Comparison of ENCODE assay signal across 10 cellular contexts in the genomic region with DNA sequence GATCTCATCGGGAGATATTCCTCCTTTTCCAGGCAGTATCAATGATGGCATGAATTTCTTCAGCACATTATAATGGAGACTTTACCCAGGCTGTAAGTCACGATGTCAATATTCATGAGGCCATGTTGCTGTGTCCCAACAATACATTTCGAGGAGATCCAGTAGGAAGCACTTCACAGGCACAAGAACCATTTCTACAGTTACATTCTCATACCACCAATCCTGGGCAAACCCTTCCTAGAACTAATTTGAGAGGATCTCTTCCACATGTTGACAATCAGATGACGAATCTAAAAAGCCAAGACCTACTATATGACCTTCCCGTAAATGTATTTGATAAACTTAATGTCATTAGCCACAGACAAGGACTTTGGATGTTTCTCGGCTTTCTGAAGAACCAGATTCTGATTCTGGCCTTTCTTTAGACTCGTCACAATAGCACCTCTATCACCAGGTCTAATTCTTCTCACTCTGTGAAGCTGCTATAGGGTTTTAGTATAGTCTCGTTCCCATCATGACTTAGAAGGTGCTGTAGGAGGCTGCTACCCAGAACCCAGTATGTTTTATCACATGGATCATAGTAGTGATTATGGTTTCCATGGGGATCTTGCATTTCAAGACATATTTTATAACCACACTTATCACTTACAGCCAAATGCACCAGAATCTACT. TPM values are rescaled to one million over a fixed set of nuclear protein-coding genes. Genes with fewer than 3 reads are reported as not detected.
A peak's percentile ranks its signal among the peaks of the same experiment; 100 is the strongest.
DNase-seq lines count a peak whose midpoint lies in the region; FAIRE-seq and TF ChIP-seq lines count a peak whose summit lies in the region.
"Had no signal": no experiment of that assay in that cellular context is flagged by ENCODE, and none has a peak within 500 bp of the region (broad histone marks: within the 10 kb centered on the region; RNA-seq: fewer than 3 reads in every experiment).

No MANE protein-coding gene starts in this region.

- no peak for TF ChIP-seq RAD21 in H1 (IDR thresholded peaks at IDR 0.05 in 1 of 2, conservative IDR thresholded peaks at IDR 0.05 in 1 of 2; ENCODE audit: low read depth in 2 of 2, low read length in 2 of 2)

- H3K4me2 ChIP-seq in OCI-LY7 (ENCODE audit: low read length) (peak overlapping the region; percentile 99), H1 (ENCODE audit: insufficient read depth in 1 of 2, low read depth in 2 of 2, low read length in 2 of 2) (peak overlapping the region; percentile 69 to 85)

- H3K27ac Mint-ChIP-seq in progenitor cell of endocrine pancreas = peak overlapping the region; percentile 33

- no peak overlapping the region for H4K5ac ChIP-seq in H1 (ENCODE audit: insufficient read length, low read depth, low read length)

- H3K4me1 ChIP-seq in OCI-LY7 (ENCODE audit: insufficient read depth, low read length, poor library complexity, severe bottlenecking) = peaks cover 43% of the 10 kb centered on the region
- peaks cover 0 to 9% (median 3%) of the 10 kb centered on the region in 4 experiments; a peak in 4 of 7 replicates for H3K4me1 ChIP-seq in H1 (replicated peaks in 1 of 4; ENCODE audit: control insufficient read depth in 3 of 4, insufficient read depth in 4 of 4, low read length in 3 of 4)

- H3K4me3 ChIP-seq in OCI-LY7 (ENCODE audit: low read depth, low read length, poor library complexity, severe bottlenecking) (peak overlapping the region; percentile 72), H1 (ENCODE audit: extremely low read depth in 1 of 4, insufficient read depth in 2 of 4, low read depth in 3 of 4, low read length in 4 of 4) (peak overlapping the region; percentile 69 to 87 (median 76); a peak in 7 of 8 replicates)

- H3K9me2 ChIP-seq in OCI-LY7 (ENCODE audit: insufficient read depth, low read length) = no peaks in the 10 kb centered on the region

- TF ChIP-seq EP300 in H1 (IDR thresholded peaks at IDR 0.05; ENCODE audit: borderline replicate concordance in 1 of 2, low read depth in 2 of 2, low read length in 2 of 2) = no peak

- H4K20me1 ChIP-seq in OCI-LY7 (ENCODE audit: insufficient read depth, low read length) = no peaks in the 10 kb centered on the region
- no peaks in the 10 kb centered on the region for H4K20me1 ChIP-seq in H1 (replicated peaks in 1 of 2; ENCODE audit: control insufficient read depth in 1 of 2, insufficient read depth in 2 of 2, low read length in 2 of 2)

- H3K23me2 ChIP-seq in H1 (ENCODE audit: low read depth, low read length) = peaks cover 4% of the 10 kb centered on the region

- no peak overlapping the region for H2AK5ac ChIP-seq in H1 (ENCODE audit: low read depth, low read length)

- H3K79me1 ChIP-seq in H1 (ENCODE audit: low read depth, low read length) = no peaks in the 10 kb centered on the region

- no peak overlapping the region for H2BK12ac ChIP-seq in H1 (ENCODE audit: low read depth, low read length)

- H4K91ac ChIP-seq in H1 (replicated peaks; ENCODE audit: insufficient read length, low read length) = no peak overlapping the region

- H2AFZ ChIP-seq in OCI-LY7 (ENCODE audit: low read length) (peak overlapping the region; percentile 88; the same call in 1 of the 2 replicates), H1 (ENCODE audit: low read length) (0 out of 2 replicates have a peak overlapping the region, but pooled peaks have one; percentile 68)

- H4K8ac ChIP-seq in H1 (ENCODE audit: extremely low read depth, insufficient read depth, low read length) = no peak overlapping the region

- no peaks in the 10 kb centered on the region for H3K27me3 ChIP-seq in H1 (replicated peaks in 1 of 4; ENCODE audit: control insufficient read depth in 3 of 4, extremely low read depth in 1 of 4, insufficient read depth in 3 of 4, low read length in 3 of 4)

- no peak overlapping the region for H3K56ac ChIP-seq in H1 (replicated peaks; ENCODE audit: insufficient read length, low read depth, low read length)

- H3K9me3 ChIP-seq in OCI-LY7 (ENCODE audit: low read length) (peaks cover 30% of the 10 kb centered on the region), H1 (ENCODE audit: insufficient read depth in 2 of 2, low read depth in 1 of 2, low read length in 1 of 2) (peaks cover 0 to 5% of the 10 kb centered on the region in 2 experiments; a peak in 2 of 4 replicates)

- H3K27me3 Mint-ChIP-seq in progenitor cell of endocrine pancreas = no peaks in the 10 kb centered on the region

- CTCF ChIA-PET in OCI-LY7 (lab: Charles Lee; ENCODE audit: unreplicated experiment) (no interaction called here), H1 (lab: Charles Lee; ENCODE audit: partially characterized antibody) (interaction anchor here (1.5 to 2.9 kb wide), 3 partner anchors 10 to 100 kb away, joined by 3 to 15 read pairs (median 6); no protein-coding TSS in a partner anchor), HEK293T (lab: Yijun Ruan, JAX) (no interaction called here)

- POLR2A ChIA-PET in OCI-LY7 (lab: Charles Lee) (interaction anchor here (1.0 to 3.5 kb wide), 9 partner anchors 11 to 106 kb away, joined by 3 to 20 read pairs (median 5); a partner anchor contains a TSS), H1 (lab: Charles Lee; ENCODE audit: partially characterized antibody) (interaction anchor here (0.8 to 1.7 kb wide), 7 partner anchors 9 to 158 kb away, joined by 3 to 10 read pairs (median 4); a partner anchor contains a TSS), HEK293T (lab: Yijun Ruan, JAX) (interaction anchor here (1.2 to 1.3 kb wide), 4 partner anchors 44 to 99 kb away, joined by 3 to 8 read pairs (median 4); no protein-coding TSS in a partner anchor)

- H2BK15ac ChIP-seq in H1 (ENCODE audit: low read length) = no peak overlapping the region

- no peak overlapping the region for H2BK120ac ChIP-seq in H1 (replicated peaks; ENCODE audit: low read depth, low read length)

- no peak overlapping the region for H2BK5ac ChIP-seq in H1 (ENCODE audit: low read depth, low read length)

- peaks cover 6% of the 10 kb centered on the region for H3K4me1 Mint-ChIP-seq in progenitor cell of endocrine pancreas (ENCODE audit: low read depth)

- H3K36me3 ChIP-seq in OCI-LY7 (ENCODE audit: insufficient read depth, low read length) (peaks cover 19% of the 10 kb centered on the region), H1 (ENCODE audit: control insufficient read depth in 2 of 4, insufficient read depth in 4 of 4, low read length in 3 of 4) (no peaks in the 10 kb centered on the region; a peak in 2 of 8 replicates)

- no peak overlapping the region for H2BK20ac ChIP-seq in H1 (ENCODE audit: low read length)

- FAIRE-seq in H1 (lab: Jason Lieb, UNC) = peak; percentile 71
- FAIRE-seq: A204.1 had no signal

- H3K4me3 Mint-ChIP-seq in progenitor cell of endocrine pancreas (ENCODE audit: low read depth) = peak overlapping the region; percentile 74

- peak overlapping the region in 1 of 4 experiments; percentile 87; a peak in 1 of 7 replicates for H3K9ac ChIP-seq in H1 (replicated peaks in 1 of 4; ENCODE audit: extremely low read depth in 1 of 4, low read depth in 3 of 4, low read length in 3 of 4)

- no peaks in the 10 kb centered on the region for H3K79me2 ChIP-seq in OCI-LY7 (ENCODE audit: insufficient read depth, low read depth, low read length)
- no peaks in the 10 kb centered on the region for H3K79me2 ChIP-seq in H1 (ENCODE audit: control insufficient read depth in 1 of 2, insufficient read depth in 2 of 2, low read length in 2 of 2)

- TF ChIP-seq CTCF in OCI-LY7 (conservative IDR thresholded peaks at IDR 0.05; ENCODE audit: low read length) (no peak), H1 (IDR thresholded peaks at IDR 0.05; ENCODE audit: control extremely low read depth in 1 of 3, insufficient read depth in 1 of 3, low read depth in 1 of 3, low read length in 3 of 3) (no peak), progenitor cell of endocrine pancreas (IDR thresholded peaks at IDR 0.05; ENCODE audit: unreplicated experiment) (no peak)

- intact Hi-C loops in OCI-LY7 (cut with micrococcal nuclease; ENCODE audit: unreplicated experiment) = loop anchor here (2.0 kb wide), 2 partner anchors 40 to 102 kb away; a partner anchor contains a TSS

- BruUV-seq in OCI-LY7 (replicated peaks; lab: Mats Ljungman, UMichigan) = no TSS peak

- no peak overlapping the region for H3K23ac ChIP-seq in H1 (ENCODE audit: insufficient read length)

- 87% methylated on average over 8 of the region's 8 CpGs; no CpG with 5 or more reads in 1 of the 2 experiments for WGBS in H1 (ENCODE audit: extremely low coverage in 1 of 2, insufficient coverage in 1 of 2, insufficient read length in 1 of 2, insufficient replicate concordance in 2 of 2, low coverage in 1 of 2, low lambda C conversion rate in 2 of 2, missing lambda C conversion rate in 1 of 2), 2 experiments

- peaks cover 29% of the 10 kb centered on the region for H3K36me3 Mint-ChIP-seq in progenitor cell of endocrine pancreas (ENCODE audit: insufficient read depth)

- peak overlapping the region; percentile 16 for H3K27ac ChIP-seq in OCI-LY7 (ENCODE audit: low read depth, low read length, poor library complexity, severe bottlenecking)
- H3K27ac ChIP-seq in H1 (ENCODE audit: low read depth, low read length) = 0 out of 2 replicates have a peak overlapping the region, but pooled peaks have one; percentile 69

- H3K9me3 Mint-ChIP-seq in progenitor cell of endocrine pancreas (ENCODE audit: low read depth) = peaks cover 38% of the 10 kb centered on the region

- peak; percentile 52 for DNase-seq in NCI-H2227 treated with DMSO at 0.1 percent for 48 hours (lab: John Stamatoyannopoulos, UW)
- no peak for DNase-seq in NCI-H2227 (lab: John Stamatoyannopoulos, UW; ENCODE audit: unreplicated experiment)
- DNase-seq in OCI-LY7 (ENCODE audit: low spot score) = no peak
- no peak for DNase-seq in H1 (ENCODE audit: low read depth in 1 of 2, low spot score in 2 of 2)
- DNase-seq in progenitor cell of endocrine pancreas (ENCODE audit: low spot score, unreplicated experiment) = no peak
- DNase-seq in HEK293T (ENCODE audit: extremely low spot score) = no peak
- DNase-seq in effector CD4-positive, alpha-beta T cell = no peak
- no peak for DNase-seq in CD1c-positive myeloid dendritic cell (ENCODE audit: extremely low spot score)
- DNase-seq: KG1 had no signal

- H3K18ac ChIP-seq in H1 (ENCODE audit: extremely low read depth, low read length) = no peak overlapping the region

- no peak overlapping the region for H3K4ac ChIP-seq in H1 (replicated peaks; ENCODE audit: insufficient read length, low read depth, low read length)

- H3K14ac ChIP-seq in H1 (ENCODE audit: insufficient read length) = no peak overlapping the region

- no peak for TF ChIP-seq POLR2A in H1 (IDR thresholded peaks at IDR 0.05; ENCODE audit: control extremely low read depth in 1 of 2, low read depth in 2 of 2, low read length in 2 of 2)

RNA-seq across cellular contexts. Expression of a gene that starts 40.2 kb away (rescaled TPM):
- 9.1 and 14.9 TPM in 2 replicates for total RNA-seq in OCI-LY7 (2014; rRNA removed; shearing (Covaris generic))
- 21.1 and 22.1 TPM in 2 replicates for total RNA-seq in OCI-LY7 (2022)
- 20.6 and 21.8 TPM in 2 replicates for total RNA-seq in H1 (2021; fragmentation: NEBNext Ultra II Directional; extraction: Animal tissue kit (Norgen Biotek cat#: 25700))
- 3.4 and 4.8 TPM in 2 replicates for polyA plus RNA-seq in H1 (2011; rRNA removed)
- 9.5 TPM for polyA plus RNA-seq in H1 (2011; cell fraction: cytosol; rRNA removed)
- polyA plus RNA-seq in H1 (2011; cell fraction: nucleus; rRNA removed) = 2.4 TPM
- polyA plus RNA-seq in H1 (2012, experiment 1 of 2) = 8.4 to 16.0 TPM (median 9.2 TPM) in 4 replicates
- polyA plus RNA-seq in H1 (2012, experiment 2 of 2) = 2.7 TPM
- 13.2 TPM for polyA plus RNA-seq in H1 (2013, experiment 1 of 2)
- 14.2 TPM for polyA plus RNA-seq in H1 (2013, experiment 2 of 2)
- 4.4 and 5.6 TPM in 2 replicates for polyA minus RNA-seq in H1 (2011; rRNA and poly(A)+ RNA removed)
- 4.7 TPM for polyA minus RNA-seq in H1 (2011; cell fraction: cytosol; rRNA and poly(A)+ RNA removed)
- 7.8 TPM for polyA minus RNA-seq in H1 (2011; cell fraction: nucleus; rRNA and poly(A)+ RNA removed)
- total RNA-seq in progenitor cell of endocrine pancreas = 17.2 and 17.8 TPM in 2 replicates

RNA-seq across cellular contexts. Expression of a gene that starts 42.6 kb away (rescaled TPM):
- total RNA-seq in OCI-LY7 (2014; rRNA removed; shearing (Covaris generic)) = 0.44 and 2.3 TPM in 2 replicates
- total RNA-seq in OCI-LY7 (2022) (0.97 and 1.3 TPM in 2 replicates), progenitor cell of endocrine pancreas (0.75 and 0.77 TPM in 2 replicates)
- total RNA-seq in H1 (2021; fragmentation: NEBNext Ultra II Directional; extraction: Animal tissue kit (Norgen Biotek cat#: 25700)) = 0.23 and 0.35 TPM in 2 replicates
- 0.14 and 0.19 TPM in 2 replicates for polyA plus RNA-seq in H1 (2011; rRNA removed)
- polyA plus RNA-seq in H1 (2011; cell fraction: cytosol; rRNA removed) = 0.32 TPM
- 0.76 TPM for polyA plus RNA-seq in H1 (2011; cell fraction: nucleus; rRNA removed)
- polyA plus RNA-seq in H1 (2012, experiment 1 of 2) = 0.34 to 1.0 TPM (median 0.48 TPM) in 4 replicates
- 0.05 TPM for polyA plus RNA-seq in H1 (2012, experiment 2 of 2)
- 0.24 TPM for polyA plus RNA-seq in H1 (2013, experiment 1 of 2)
- 0.18 TPM for polyA plus RNA-seq in H1 (2013, experiment 2 of 2)
- polyA minus RNA-seq in H1 (2011; rRNA and poly(A)+ RNA removed) = 0.50 and 1.2 TPM in 2 replicates
- not detected for polyA minus RNA-seq in H1 (2011; cell fraction: cytosol; rRNA and poly(A)+ RNA removed)
- polyA minus RNA-seq in H1 (2011; cell fraction: nucleus; rRNA and poly(A)+ RNA removed) = 0.70 TPM
